1 cellular context compared by ENCODE assay signal in the genomic region with DNA sequence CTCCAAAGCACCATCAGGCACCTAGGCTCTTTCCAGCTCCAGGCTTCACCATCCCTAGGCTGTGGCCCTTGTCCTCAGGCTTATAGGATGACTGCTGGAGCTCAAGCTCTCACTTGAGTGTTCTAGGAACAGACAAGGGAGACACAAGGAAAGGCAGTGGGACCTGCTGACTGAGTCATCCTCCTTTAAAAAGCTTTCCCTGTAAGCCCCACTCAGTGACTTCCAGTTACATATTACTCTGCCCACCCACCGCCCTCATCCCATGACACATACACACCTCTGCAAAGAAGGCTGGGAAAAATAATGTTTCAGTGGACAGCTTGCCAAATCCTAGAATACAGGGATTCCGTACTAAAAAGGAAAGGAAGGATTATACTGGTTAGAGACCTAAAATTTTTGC.
TF ChIP-seq lines count a peak whose summit lies in the region.

No MANE protein-coding gene starts in this region.

TF ChIP-seq in HepG2, 621 proteins besides CTCF, POLR2A, EP300 and RAD21 (continued from another document):
- TF ChIP-seq MIER3 (CRISPR knock-in tag; IDR thresholded peaks at IDR 0.05; ENCODE audit: borderline replicate concordance), result no peak
- TF ChIP-seq CHCHD3 (CRISPR knock-in tag; IDR thresholded peaks at IDR 0.05), result no peak
- TF ChIP-seq NCOA1 (CRISPR knock-in tag; IDR thresholded peaks at IDR 0.05), result no peak
- TF ChIP-seq TGIF2 (CRISPR knock-in tag; IDR thresholded peaks at IDR 0.05), result no peak
- no peak for TF ChIP-seq ZNF354B (CRISPR knock-in tag; IDR thresholded peaks at IDR 0.05)
- TF ChIP-seq ZNF766 (CRISPR knock-in tag; IDR thresholded peaks at IDR 0.05; ENCODE audit: borderline replicate concordance), result no peak
